ENCODE assay signal across 13 cellular contexts in genomic region chr9:121742923-121743322, GRCh38.
DNase-seq lines count a peak whose midpoint lies in the region; ATAC-seq, FAIRE-seq and TF ChIP-seq lines count a peak whose summit lies in the region.
"Had no signal": no experiment of that assay in that cellular context is flagged by ENCODE, and none has a peak within 500 bp of the region (broad histone marks: within the 10 kb centered on the region; RNA-seq: fewer than 3 reads in every experiment).

No MANE protein-coding gene starts in this region.

- H2AFZ ChIP-seq in HCT116 (ENCODE audit: low read depth, low read length, poor library complexity, severe bottlenecking): no peak overlapping the region

- POLR2A ChIA-PET in HCT116 (lab: Charles Lee): no interaction called here

- ATAC-seq in HCT116 (no peak), lower lobe of right lung (no peak), HG02840 (IDR thresholded peaks at IDR 0.05; ENCODE audit: low FRiP score, unreplicated experiment) (no peak), HG03095 (IDR thresholded peaks at IDR 0.05; ENCODE audit: unreplicated experiment) (no peak)
- ATAC-seq in activated naive CD8-positive, alpha-beta T cell treated with anti-CD3 and anti-CD28 coated beads, Interleukin-2, amount 50 U/mL, for 24 hours: no peak
- ATAC-seq: stimulated activated effector memory CD8-positive, alpha-beta T cell treated with anti-CD3 and anti-CD28 coated beads, Interleukin-12 subunit alpha, Interleukin-12 subunit beta, amount 100 ng/mL, for 72 hours had no signal

- BruUV-seq in HCT116 (replicated peaks; lab: Mats Ljungman, UMichigan): no TSS peak

- H3K9me2 ChIP-seq in HCT116 (ENCODE audit: insufficient read depth): no peaks in the 10 kb centered on the region

- H3K4me1 Mint-ChIP-seq in activated naive CD8-positive, alpha-beta T cell treated with anti-CD3 and anti-CD28 coated beads, Interleukin-2, amount 50 U/mL, for 24 hours: peaks cover 4% of the 10 kb centered on the region

- TF ChIP-seq POLR2A in HCT116 (IDR thresholded peaks at IDR 0.05; ENCODE audit: borderline replicate concordance, extremely low read depth, insufficient read depth, insufficient read length): no peak

- DNase-seq in HCT116 (ENCODE audit: low read depth, low spot score) (no peak), caudate nucleus (lab: John Stamatoyannopoulos, UW) (no peak), lower lobe of right lung (no peak), small intestine (peak; percentile 24), SHP77 (lab: John Stamatoyannopoulos, UW) (no peak)
- DNase-seq in activated naive CD8-positive, alpha-beta T cell treated with anti-CD3 and anti-CD28 coated beads, Interleukin-2, amount 50 U/mL, for 24 hours: no peak
- DNase-seq: CD4-positive, alpha-beta memory T cell; NCI-H1694; stimulated activated CD4-positive, alpha-beta T cell treated with anti-CD3 and anti-CD28 coated beads, Interleukin-15, amount 100 ng/mL, for 24 hours had no signal

- no peaks in the 10 kb centered on the region for H4K20me1 ChIP-seq in HCT116 (ENCODE audit: insufficient read depth)

- intact Hi-C loops in HCT116 (cut with micrococcal nuclease) (loop anchor here (5.0 kb wide), 1 partner anchor 249 kb away; no protein-coding TSS in a partner anchor), lower lobe of right lung (cut with DNase I) (no loop called here)

- H3K27ac Mint-ChIP-seq in activated naive CD8-positive, alpha-beta T cell treated with anti-CD3 and anti-CD28 coated beads, Interleukin-2, amount 50 U/mL, for 24 hours: no peak overlapping the region
- H3K27ac Mint-ChIP-seq: CD4-positive, alpha-beta memory T cell; IgD-negative memory B cell; stimulated activated effector memory CD8-positive, alpha-beta T cell treated with anti-CD3 and anti-CD28 coated beads, Interleukin-12 subunit alpha, Interleukin-12 subunit beta, amount 100 ng/mL, for 72 hours had no signal

- H3K36me3 Mint-ChIP-seq in activated naive CD8-positive, alpha-beta T cell treated with anti-CD3 and anti-CD28 coated beads, Interleukin-2, amount 50 U/mL, for 24 hours (ENCODE audit: low read depth): no peaks in the 10 kb centered on the region
- H3K36me3 Mint-ChIP-seq: CD4-positive, alpha-beta memory T cell; IgD-negative memory B cell; stimulated activated effector memory CD8-positive, alpha-beta T cell treated with anti-CD3 and anti-CD28 coated beads, Interleukin-12 subunit alpha, Interleukin-12 subunit beta, amount 100 ng/mL, for 72 hours had no signal

- RAD21 ChIA-PET in HCT116 (lab: Charles Lee; ENCODE audit: low non-redundant PET in 1 of 2, low total read pairs in 2 of 2, uncharacterized antibody in 2 of 2, unreplicated experiment in 2 of 2): no interaction called here

- TF ChIP-seq RAD21 in HCT116 (IDR thresholded peaks at IDR 0.05; ENCODE audit: low read depth): no peak

- no peaks in the 10 kb centered on the region for H3K9me3 Mint-ChIP-seq in activated naive CD8-positive, alpha-beta T cell treated with anti-CD3 and anti-CD28 coated beads, Interleukin-2, amount 50 U/mL, for 24 hours
- H3K9me3 Mint-ChIP-seq: CD4-positive, alpha-beta memory T cell; IgD-negative memory B cell; stimulated activated effector memory CD8-positive, alpha-beta T cell treated with anti-CD3 and anti-CD28 coated beads, Interleukin-12 subunit alpha, Interleukin-12 subunit beta, amount 100 ng/mL, for 72 hours had no signal

- H3K4me1 ChIP-seq in HCT116 (ENCODE audit: control insufficient read depth in 1 of 2, insufficient read depth in 2 of 2, low read length in 2 of 2) (peaks cover 34 to 57% of the 10 kb centered on the region in 2 experiments), lower lobe of right lung (peaks cover 89% of the 10 kb centered on the region), small intestine (ENCODE audit: control insufficient read depth in 2 of 2, insufficient read depth in 1 of 2, low read depth in 1 of 2, low read length in 1 of 2) (peaks cover 2 to 16% of the 10 kb centered on the region in 2 donors)

- no peak for FAIRE-seq in small intestine (lab: Jason Lieb, UNC)

- H3K36me3 ChIP-seq in HCT116 (ENCODE audit: control insufficient read depth in 1 of 2, insufficient read depth in 2 of 2, low read length in 2 of 2): no peaks in the 10 kb centered on the region
- no peaks in the 10 kb centered on the region for H3K36me3 ChIP-seq in lower lobe of right lung
- no peaks in the 10 kb centered on the region for H3K36me3 ChIP-seq in small intestine (ENCODE audit: control insufficient read depth in 2 of 2, insufficient read depth in 2 of 2, low read length in 2 of 2)

- H3K4me3 ChIP-seq in HCT116 (replicated peaks in 1 of 2; ENCODE audit: low read depth in 1 of 2, low read length in 2 of 2) (peak overlapping the region in 1 of 2 experiments; percentile 38; a peak in 1 of 4 replicates), lower lobe of right lung (peak overlapping the region; percentile 65), small intestine (ENCODE audit: low read depth in 1 of 2, low read length in 2 of 2) (no peak overlapping the region)

- H3K27ac ChIP-seq in HCT116 (ENCODE audit: low read depth, low read length): peak overlapping the region; percentile 52; the same call in 1 of the 2 replicates
- peak overlapping the region; percentile 72 for H3K27ac ChIP-seq in caudate nucleus (ENCODE audit: low read depth, low read length)
- peak overlapping the region; percentile 83 for H3K27ac ChIP-seq in lower lobe of right lung
- peak overlapping the region; percentile 73 to 91 for H3K27ac ChIP-seq in small intestine (ENCODE audit: low read depth in 1 of 2, low read length in 1 of 2)

- H3K27me3 ChIP-seq in HCT116 (ENCODE audit: insufficient read depth, low read length) (no peaks in the 10 kb centered on the region), lower lobe of right lung (ENCODE audit: low read depth) (no peaks in the 10 kb centered on the region), small intestine (ENCODE audit: control insufficient read depth in 2 of 2, insufficient read depth in 2 of 2, low read length in 2 of 2) (no peaks in the 10 kb centered on the region)

- peak overlapping the region; percentile 38 for H3K9ac ChIP-seq in HCT116 (ENCODE audit: low read length)

- no peak overlapping the region for H3K4me3 Mint-ChIP-seq in activated naive CD8-positive, alpha-beta T cell treated with anti-CD3 and anti-CD28 coated beads, Interleukin-2, amount 50 U/mL, for 24 hours
- H3K4me3 Mint-ChIP-seq: CD4-positive, alpha-beta memory T cell; IgD-negative memory B cell; stimulated activated effector memory CD8-positive, alpha-beta T cell treated with anti-CD3 and anti-CD28 coated beads, Interleukin-12 subunit alpha, Interleukin-12 subunit beta, amount 100 ng/mL, for 72 hours had no signal

- H3K4me2 ChIP-seq in HCT116 (ENCODE audit: low read length): peak overlapping the region; percentile 71

- TF ChIP-seq CTCF in HCT116 (IDR thresholded peaks at IDR 0.05 in 2 of 3, conservative IDR thresholded peaks at IDR 0.05 in 1 of 3; ENCODE audit: borderline replicate concordance in 1 of 3, insufficient read depth in 1 of 3, low read depth in 2 of 3, low read length in 2 of 3) (no peak), lower lobe of right lung (IDR thresholded peaks at IDR 0.05) (no peak)

- H3K79me2 ChIP-seq in HCT116 (ENCODE audit: insufficient read depth, low read length): peaks cover 26% of the 10 kb centered on the region; the same call in 1 of the 2 replicates

- CTCF ChIA-PET in HCT116 (lab: Charles Lee): interaction anchor here (1.1 to 1.8 kb wide), 3 partner anchors 22 to 118 kb away, joined by 3 to 5 read pairs (median 4); no protein-coding TSS in a partner anchor

- WGBS in small intestine, 3 donors: 10 to 43% (median 29%) methylated on average over 3 of the region's 3 CpGs

- H3K9me3 ChIP-seq in HCT116 (ENCODE audit: control insufficient read depth in 1 of 2, insufficient read depth in 1 of 2, low read depth in 1 of 2, low read length in 2 of 2) (no peaks in the 10 kb centered on the region), lower lobe of right lung (no peaks in the 10 kb centered on the region), small intestine (ENCODE audit: control insufficient read depth, low read depth) (no peaks in the 10 kb centered on the region)

- H3K27me3 Mint-ChIP-seq in activated naive CD8-positive, alpha-beta T cell treated with anti-CD3 and anti-CD28 coated beads, Interleukin-2, amount 50 U/mL, for 24 hours: no peaks in the 10 kb centered on the region
- H3K27me3 Mint-ChIP-seq: IgD-negative memory B cell had no signal

TF ChIP-seq in HCT116, 20 proteins besides CTCF, POLR2A, EP300 and RAD21 (continues in another document):
- TF ChIP-seq CEBPB (IDR thresholded peaks at IDR 0.05; ENCODE audit: low read depth): no peak
- TF ChIP-seq ELF1 (IDR thresholded peaks at IDR 0.05; ENCODE audit: borderline replicate concordance, low read depth): no peak
- no peak for TF ChIP-seq REST (IDR thresholded peaks at IDR 0.05; ENCODE audit: low read depth)
- no peak for TF ChIP-seq SIN3A (IDR thresholded peaks at IDR 0.05; ENCODE audit: low read depth)
- TF ChIP-seq SP1 (IDR thresholded peaks at IDR 0.05; ENCODE audit: low read depth): no peak
